In genomic region chr2:102514061-102514785, GRCh38 we compare ENCODE assay signal across 11 cellular contexts. TPM values are rescaled to one million over a fixed set of nuclear protein-coding genes. Genes with fewer than 3 reads are reported as not detected.
A peak's percentile ranks its signal among the peaks of the same experiment; 100 is the strongest.
DNase-seq lines count a peak whose midpoint lies in the region; ATAC-seq and TF ChIP-seq lines count a peak whose summit lies in the region.
"Had no signal": no experiment of that assay in that cellular context is flagged by ENCODE, and none has a peak within 500 bp of the region (broad histone marks: within the 10 kb centered on the region; RNA-seq: fewer than 3 reads in every experiment).

No MANE protein-coding gene starts in this region.

- in situ Hi-C loops in brain microvascular endothelial cell (cut with HindIII; ENCODE audit: low pct_ligation_motif_present, low sequenced_read_pairs) (no loop called here), G401 (cut with HindIII; ENCODE audit: low sequenced_read_pairs) (no loop called here)

- H3K4me1 ChIP-seq in HUES48 (ENCODE audit: control insufficient read depth, insufficient read depth, low read length): peaks cover 13% of the 10 kb centered on the region; the same call in 1 of the 2 replicates

- H3K27me3 ChIP-seq in HUES48 (ENCODE audit: control insufficient read depth, insufficient read depth, low read length): no peaks in the 10 kb centered on the region
- H3K27me3 ChIP-seq in brain microvascular endothelial cell (replicated peaks): no peaks in the 10 kb centered on the region

- no peak for TF ChIP-seq CTCF in AG04449 (IDR thresholded peaks at IDR 0.05; ENCODE audit: insufficient read depth, low read length, missing control alignments)
- no peak for TF ChIP-seq CTCF in brain microvascular endothelial cell (IDR thresholded peaks at IDR 0.05; ENCODE audit: low read depth, low read length, missing control alignments)

- H3K9ac ChIP-seq in HUES48 (ENCODE audit: low read depth, low read length): no peak overlapping the region

- no peaks in the 10 kb centered on the region for H3K36me3 ChIP-seq in HUES48 (ENCODE audit: control insufficient read depth, insufficient read depth, low read length)
- H3K36me3 ChIP-seq in brain microvascular endothelial cell (replicated peaks): no peaks in the 10 kb centered on the region

- ATAC-seq in sciatic nerve: no peak
- ATAC-seq: T-helper 17 cell had no signal

- POLR2A ChIA-PET in AG04449 (lab: Yijun Ruan, JAX): interaction anchor here (1.1 kb wide), 1 partner anchor 26 kb away, joined by 4 read pairs; no protein-coding TSS in a partner anchor

- CTCF ChIA-PET in AG04449 (lab: Yijun Ruan, JAX): interaction anchor here (1.0 to 1.5 kb wide), 2 partner anchors 42 to 102 kb away, joined by 3 to 6 read pairs; partner anchors contain the start of gene SLC9A4

- H3K27ac ChIP-seq in HUES48 (ENCODE audit: low read depth, low read length) (peak overlapping the region; percentile 73), brain microvascular endothelial cell (peak overlapping the region; percentile 14)

- no peak overlapping the region for H3K4me3 ChIP-seq in AG04449 (ENCODE audit: low read depth, low read length)
- H3K4me3 ChIP-seq in HUES48 (ENCODE audit: low read depth, low read length): no peak overlapping the region
- no peak overlapping the region for H3K4me3 ChIP-seq in brain microvascular endothelial cell (ENCODE audit: low read depth, low read length)

- no peaks in the 10 kb centered on the region for H3K9me3 ChIP-seq in HUES48 (ENCODE audit: control insufficient read depth, insufficient read depth, low read length)

- peak; percentile 47 for DNase-seq in AG04449 (ENCODE audit: low read depth, low spot score)
- peak; percentile 95 for DNase-seq in brain microvascular endothelial cell
- peak; percentile 91 for DNase-seq in kidney glomerular epithelial cell (lab: John Stamatoyannopoulos, UW)
- no peak for DNase-seq in G401 (ENCODE audit: low spot score)
- no peak for DNase-seq in sciatic nerve (ENCODE audit: low spot score)
- DNase-seq in CD1c-positive myeloid dendritic cell (ENCODE audit: extremely low spot score): no peak
- DNase-seq in Kasumi-1 (lab: John Stamatoyannopoulos, UW): no peak
- DNase-seq: CD4-positive, alpha-beta T cell; NCI-H1436 treated with DMSO at 0.1 percent for 48 hours; T-helper 17 cell had no signal

- intact Hi-C loops in sciatic nerve (cut with DNase I): no loop called here

RNA-seq across cellular contexts. Expression of gene SLC9A4, which starts 41.2 kb away (rescaled TPM):
- total RNA-seq in G401 (2014; rRNA removed; shearing (Covaris generic)): not detected in 2 replicates
- total RNA-seq in sciatic nerve: not detected
- total RNA-seq: CD4-positive, alpha-beta T cell had no signal

Comparison
In these comparisons a context has a peak if more than half of its experiments do, and no peak if none do; other contexts are left out.
1. DNase-seq: peak in AG04449 (single experiment), brain microvascular endothelial cell (single experiment) and kidney glomerular epithelial cell (single experiment); none in G401 (single experiment), sciatic nerve (single experiment), CD1c-positive myeloid dendritic cell (single experiment) and Kasumi-1 (0 of 2).